Comparison of ENCODE assay signal across 29 cellular contexts in the genomic region with DNA sequence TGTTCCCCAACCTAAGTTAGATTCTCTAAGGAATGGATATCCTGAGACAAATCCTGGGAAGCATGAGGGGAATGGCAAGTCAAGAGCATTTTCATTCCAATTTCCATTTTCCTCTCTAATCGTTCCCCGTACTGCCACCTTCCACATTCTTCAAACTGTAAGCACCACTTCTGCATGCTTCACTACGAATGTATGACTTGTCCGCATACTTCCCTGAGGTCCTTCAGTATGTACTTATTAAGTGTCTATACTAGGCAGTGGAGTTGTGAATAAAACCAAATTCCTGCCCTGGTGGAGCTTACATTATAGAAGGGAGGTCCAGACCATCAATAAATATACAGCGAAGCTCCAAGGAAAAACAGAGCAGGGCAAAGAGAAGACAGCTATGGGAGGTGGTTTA.
"Had no signal": no experiment of that assay in that cellular context is flagged by ENCODE, and none has a peak within 500 bp of the region (broad histone marks: within the 10 kb centered on the region; RNA-seq: fewer than 3 reads in every experiment).

No MANE protein-coding gene starts in this region.

- H3K4me3 Mint-ChIP-seq: dendritic cell treated with granulocyte-macrophage colony-stimulating factor and Interleukin-4, amounts not matched to agents 40 ng/mL and 50 ng/mL, for 4 days; effector memory CD8-positive, alpha-beta T cell; endodermal cell; immature natural killer cell; memory B cell had no signal

- H3K27me3 Mint-ChIP-seq: dendritic cell treated with granulocyte-macrophage colony-stimulating factor and Interleukin-4, amounts not matched to agents 40 ng/mL and 50 ng/mL, for 4 days; effector memory CD8-positive, alpha-beta T cell; memory B cell had no signal

- H3K27me3 ChIP-seq: colonic mucosa, esophagus squamous epithelium, gastrocnemius medialis, heart right ventricle had no signal

- H3K27ac ChIP-seq: colonic mucosa, epithelial cell of prostate, esophagus squamous epithelium, gastrocnemius medialis, heart right ventricle had no signal

- FAIRE-seq: kidney had no signal

- DNase-seq: colonic mucosa; cortex of kidney; effector CD8-positive, alpha-beta T cell; effector memory CD8-positive, alpha-beta T cell; endodermal cell; erythroblast; esophagus squamous epithelium; foreskin fibroblast; foreskin melanocyte; gastrocnemius medialis; glutamatergic neuron; head of caudate nucleus; heart right ventricle; hypothalamus; immature natural killer cell; islet precursor cell; kidney; kidney glomerular epithelial cell; left colon; left ventricle myocardium superior; mammary epithelial cell; mesendoderm; midbrain had no signal

- ATAC-seq: effector memory CD8-positive, alpha-beta T cell; esophagus mucosa; gastrocnemius medialis; heart right ventricle; left colon; left lobe of liver; left ventricle myocardium superior had no signal

- H3K4me1 ChIP-seq: colonic mucosa, esophagus squamous epithelium, gastrocnemius medialis, heart right ventricle had no signal

- H3K4me3 ChIP-seq: colonic mucosa, esophagus squamous epithelium, gastrocnemius medialis, heart right ventricle, lung had no signal

- H3K27ac Mint-ChIP-seq: dendritic cell treated with granulocyte-macrophage colony-stimulating factor and Interleukin-4, amounts not matched to agents 40 ng/mL and 50 ng/mL, for 4 days; effector memory CD8-positive, alpha-beta T cell; immature natural killer cell; memory B cell had no signal

- H3K9me3 ChIP-seq: colonic mucosa, esophagus squamous epithelium, gastrocnemius medialis, heart right ventricle had no signal

- H3K4me1 Mint-ChIP-seq: immature natural killer cell, memory B cell had no signal

- H3K9me3 Mint-ChIP-seq: dendritic cell treated with granulocyte-macrophage colony-stimulating factor and Interleukin-4, amounts not matched to agents 40 ng/mL and 50 ng/mL, for 4 days; endodermal cell had no signal

- H3K36me3 ChIP-seq: colonic mucosa, esophagus squamous epithelium, gastrocnemius medialis, heart right ventricle had no signal

- H3K36me3 Mint-ChIP-seq: immature natural killer cell, memory B cell had no signal
